Comparison of ENCODE assay signal across 21 cellular contexts in the genomic region with DNA sequence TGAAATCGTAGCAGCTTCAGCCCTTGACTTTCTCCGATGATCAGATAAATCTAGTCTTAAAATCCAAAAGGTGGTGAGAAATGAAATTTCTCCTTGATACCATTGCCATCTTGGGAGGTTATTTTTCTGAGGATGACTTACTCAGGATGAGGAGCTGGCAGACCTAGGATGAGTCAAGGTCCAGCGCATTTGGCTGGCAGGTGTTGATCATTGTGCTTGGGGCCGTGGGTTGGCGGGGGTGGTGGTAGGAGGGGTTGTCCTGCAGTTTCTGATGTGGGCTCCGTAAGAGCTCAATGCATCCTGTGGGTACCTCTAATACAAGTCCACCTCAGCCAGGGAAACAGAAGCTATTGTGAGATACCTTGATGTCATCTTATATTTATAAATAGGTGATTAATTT.
DNase-seq lines count a peak whose midpoint lies in the region; ATAC-seq and TF ChIP-seq lines count a peak whose summit lies in the region.
"Had no signal": no experiment of that assay in that cellular context is flagged by ENCODE, and none has a peak within 500 bp of the region (broad histone marks: within the 10 kb centered on the region; RNA-seq: fewer than 3 reads in every experiment).

No MANE protein-coding gene starts in this region.

- TF ChIP-seq CTCF in SK-N-SH (IDR thresholded peaks at IDR 0.05) = no peak
- TF ChIP-seq CTCF in fibroblast of mammary gland (conservative IDR thresholded peaks at IDR 0.05; ENCODE audit: control insufficient read depth, insufficient read depth, low read depth, low read length) = no peak

- 95% methylated on average over 6 of the region's 6 CpGs for WGBS in SK-N-SH (ENCODE audit: low lambda C conversion rate)

- H3K4me1 ChIP-seq in SK-N-SH (ENCODE audit: control insufficient read depth in 1 of 2, insufficient read depth in 2 of 2, low read depth in 1 of 2, low read length in 1 of 2) = no peaks in the 10 kb centered on the region; a peak in 3 of 4 replicates
- H3K4me1 ChIP-seq: A549 had no signal

- no peaks in the 10 kb centered on the region for H3K9me2 ChIP-seq in SK-N-SH

- DNase-seq in SK-N-SH (no peak), NCI-H69 (lab: John Stamatoyannopoulos, UW) (peak; percentile 72), fibroblast of mammary gland (ENCODE audit: low read depth) (peak; percentile 19), OCI-M2 (lab: John Stamatoyannopoulos, UW; ENCODE audit: unreplicated experiment) (no peak), RPMI8226 (no peak), superior temporal gyrus (ENCODE audit: extremely low spot score) (no peak)
- DNase-seq: Caco-2; CD4-positive, CD25-positive, alpha-beta regulatory T cell; DMS 273 treated with DMSO at 0.1 percent for 48 hours; DMS79 treated with DMSO at 0.1 percent for 48 hours; GM23248; H9; Kasumi-1; NCI-H1092; NCI-H1436 treated with DMSO at 0.1 percent for 48 hours; NCI-H2029 treated with DMSO at 0.1 percent for 48 hours; NK-92 treated with Interleukin-12 subunit alpha and Interleukin-12 subunit beta, amount 100 ng/mL, for 24 hours; Right ventricle myocardium superior had no signal

- H3K9me3 ChIP-seq in SK-N-SH = no peaks in the 10 kb centered on the region
- H3K9me3 ChIP-seq: A549, Caco-2 had no signal

- no peak overlapping the region for H3K27ac ChIP-seq in SK-N-SH (ENCODE audit: low read depth in 2 of 2, low read length in 1 of 2)
- H3K27ac ChIP-seq: A549 had no signal

- no peak overlapping the region for H3K4me3 ChIP-seq in SK-N-SH (ENCODE audit: low read depth in 2 of 2, low read length in 1 of 2)
- H3K4me3 ChIP-seq in fibroblast of mammary gland (ENCODE audit: control insufficient read depth, low read depth, low read length) = no peak overlapping the region
- H3K4me3 ChIP-seq: A549, GM12878, GM23248 had no signal

- H3K4me2 ChIP-seq in SK-N-SH = no peak overlapping the region
- H3K4me2 ChIP-seq: A549 had no signal

- H3K36me3 ChIP-seq in SK-N-SH (replicated peaks in 1 of 2; ENCODE audit: control insufficient read depth in 1 of 2, insufficient read depth in 2 of 2, low read length in 1 of 2) = no peaks in the 10 kb centered on the region

- ATAC-seq in SK-N-SH treated with all-trans-retinoic acid at 6 μM for 48 hours = no peak
- ATAC-seq: A549, GM12878 had no signal

- TF ChIP-seq RAD21 in SK-N-SH (IDR thresholded peaks at IDR 0.05; ENCODE audit: low read length) = no peak

- H3K27me3 ChIP-seq in SK-N-SH (ENCODE audit: insufficient read depth) = no peaks in the 10 kb centered on the region

- no peak for TF ChIP-seq EP300 in SK-N-SH (IDR thresholded peaks at IDR 0.05; ENCODE audit: borderline replicate concordance in 1 of 2, low read depth in 1 of 2, low read length in 1 of 2)

- no peak overlapping the region for H2AFZ ChIP-seq in SK-N-SH (ENCODE audit: low read depth)
- H2AFZ ChIP-seq: GM23248 had no signal

- CTCF ChIA-PET in SK-N-SH (lab: Yijun Ruan, JAX) = interaction anchor here (0.8 to 3.3 kb wide), 4 partner anchors 10 to 432 kb away, joined by 3 to 16 read pairs (median 4); no protein-coding TSS in a partner anchor

- no peaks in the 10 kb centered on the region for H4K20me1 ChIP-seq in SK-N-SH (ENCODE audit: insufficient read depth)

- POLR2A ChIA-PET in SK-N-SH (lab: Yijun Ruan, JAX) = no interaction called here

- no peak overlapping the region for H3K9ac ChIP-seq in SK-N-SH
- H3K9ac ChIP-seq: GM23248 had no signal

- H3K79me2 ChIP-seq in SK-N-SH (ENCODE audit: insufficient read depth) = no peaks in the 10 kb centered on the region

- no peaks in the 10 kb centered on the region for H3F3A ChIP-seq in SK-N-SH (replicated peaks; ENCODE audit: insufficient read depth)

TF ChIP-seq in SK-N-SH, 30 proteins besides CTCF, POLR2A, EP300 and RAD21:
- TF ChIP-seq FOSL2 (IDR thresholded peaks at IDR 0.05; ENCODE audit: borderline replicate concordance, low read depth) (0 out of 2 replicates have a peak, but pooled peaks have one; percentile 6), EZH2phosphoT487 (IDR thresholded peaks at IDR 0.05; ENCODE audit: borderline replicate concordance, low read depth) (no peak)
TF ChIP-seq in SK-N-SH: peak in this region for 1.

TF ChIP-seq in SK-N-SH treated with all-trans-retinoic acid at 6 μM for 48 hours, 23 proteins besides CTCF, POLR2A, EP300 and RAD21:
- no peak for TF ChIP-seq ARNTL (CRISPR knock-in tag; IDR thresholded peaks at IDR 0.05; ENCODE audit: borderline replicate concordance, low read depth)
- TF ChIP-seq BACH2 (CRISPR knock-in tag; IDR thresholded peaks at IDR 0.05; ENCODE audit: borderline replicate concordance) = no peak
- TF ChIP-seq GLIS3 (CRISPR knock-in tag; IDR thresholded peaks at IDR 0.05) = no peak
- TF ChIP-seq ISL1 (CRISPR knock-in tag; IDR thresholded peaks at IDR 0.05) = no peak
- TF ChIP-seq TOX (CRISPR knock-in tag; IDR thresholded peaks at IDR 0.05; ENCODE audit: borderline replicate concordance) = no peak
- no peak for TF ChIP-seq ZNF8 (CRISPR knock-in tag; IDR thresholded peaks at IDR 0.05)
- TF ChIP-seq ZNF70 (CRISPR knock-in tag; IDR thresholded peaks at IDR 0.05) = no peak
- TF ChIP-seq TSHZ2 (CRISPR knock-in tag; IDR thresholded peaks at IDR 0.05) = no peak
- no peak for TF ChIP-seq OSR1 (CRISPR knock-in tag; IDR thresholded peaks at IDR 0.05)

Comparison
In these comparisons a context has a peak if more than half of its experiments do, and no peak if none do; other contexts are left out.
1. DNase-seq: peak in NCI-H69 (single experiment) and fibroblast of mammary gland (single experiment); none in SK-N-SH (single experiment), OCI-M2 (single experiment), RPMI8226 (single experiment) and superior temporal gyrus (single experiment).